Comparison of ENCODE assay signal across 26 cellular contexts in the genomic region with DNA sequence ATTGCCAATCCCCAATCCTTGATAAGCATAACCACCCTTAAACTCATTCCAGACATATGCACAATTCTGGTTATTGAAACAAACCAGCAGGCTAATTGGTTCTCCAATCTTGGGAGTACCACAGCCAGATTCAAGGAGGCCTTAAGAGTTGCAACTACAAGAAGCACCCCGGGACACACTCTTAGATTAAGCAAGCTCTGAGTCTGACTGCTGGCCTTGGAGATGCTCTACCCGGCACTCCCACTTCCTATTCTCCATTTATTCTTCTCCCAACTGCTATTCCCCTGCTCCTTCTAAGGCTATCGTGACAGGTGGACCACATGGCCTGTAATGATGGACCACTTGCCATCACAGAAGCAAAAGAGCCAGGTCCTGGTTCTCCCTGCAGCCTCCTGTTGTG. TPM values are rescaled to one million over a fixed set of nuclear protein-coding genes. Genes with fewer than 3 reads are reported as not detected.
A peak's percentile ranks its signal among the peaks of the same experiment; 100 is the strongest.
DNase-seq lines count a peak whose midpoint lies in the region; ATAC-seq and TF ChIP-seq lines count a peak whose summit lies in the region.
"Had no signal": no experiment of that assay in that cellular context is flagged by ENCODE, and none has a peak within 500 bp of the region (broad histone marks: within the 10 kb centered on the region; RNA-seq: fewer than 3 reads in every experiment).

No MANE protein-coding gene starts in this region.

- CTCF ChIA-PET in RWPE1 (lab: Yijun Ruan, JAX): no interaction called here

- DNase-seq in NOMO-1 treated with DMSO at 0.1 percent for 48 hours (lab: John Stamatoyannopoulos, UW; ENCODE audit: unreplicated experiment): peak; percentile 30
- DNase-seq in NOMO-1 treated with dmso at 0.1 percent for 144 hours (lab: John Stamatoyannopoulos, UW; ENCODE audit: unreplicated experiment): no peak
- no peak for DNase-seq in RWPE1 (ENCODE audit: low spot score)
- no peak for DNase-seq in lower lobe of right lung
- DNase-seq in NCI-H1436 treated with DMSO at 0.1 percent for 48 hours (lab: John Stamatoyannopoulos, UW): no peak
- DNase-seq in transverse colon: no peak
- DNase-seq in C1 segment of cervical spinal cord (lab: John Stamatoyannopoulos, UW): no peak
- DNase-seq: 8988T; activated CD4-positive, alpha-beta T cell treated with anti-CD3 and anti-CD28 coated beads, Interleukin-2, amount 50 U/mL, for 1 hour; activated naive CD8-positive, alpha-beta T cell treated with anti-CD3 and anti-CD28 coated beads for 36 hours; COR-L47; DMS79 treated with DMSO at 0.1 percent for 48 hours; effector memory CD4-positive, alpha-beta T cell; Kasumi-1; NCI-H1105; NCI-H2081 treated with DMSO at 0.1 percent for 48 hours; NCI-H446 treated with DMSO at 0.1 percent for 48 hours; stimulated activated CD4-positive, alpha-beta T cell treated with anti-CD3 and anti-CD28 coated beads, Interleukin-1b, Interleukin-23, amount 100 ng/mL, for 48 hours; stimulated activated naive B cell treated with anti-CD40 and anti-IgM and Interleukin-4, amounts not matched to agents 10 μg/mL and 1 μg/mL and 100 μg/mL, for 72 hours; WERI-Rb-1 had no signal

- H3K36me3 ChIP-seq in lower lobe of right lung (no peaks in the 10 kb centered on the region), stomach smooth muscle (ENCODE audit: control insufficient read depth in 2 of 2, insufficient read depth in 2 of 2, low read length in 2 of 2) (no peaks in the 10 kb centered on the region), transverse colon (no peaks in the 10 kb centered on the region)
- H3K36me3 ChIP-seq: esophagus muscularis mucosa, gastrocnemius medialis, thoracic aorta, WERI-Rb-1 had no signal

- H3K4me3 ChIP-seq in lower lobe of right lung (no peak overlapping the region), stomach smooth muscle (ENCODE audit: low read length in 2 of 2) (no peak overlapping the region), transverse colon (no peak overlapping the region)
- H3K4me3 ChIP-seq: esophagus muscularis mucosa, gastrocnemius medialis, GM12878, SK-N-MC had no signal

- no peak for TF ChIP-seq CTCF in RWPE1 (conservative IDR thresholded peaks at IDR 0.05; ENCODE audit: low read depth)
- TF ChIP-seq CTCF in lower lobe of right lung (IDR thresholded peaks at IDR 0.05): no peak
- TF ChIP-seq CTCF in transverse colon (IDR thresholded peaks at IDR 0.05): no peak

- intact Hi-C loops in lower lobe of right lung (cut with DNase I) (no loop called here), transverse colon (cut with DNase I; ENCODE audit: low total_unique reads) (no loop called here)

- no peak for TF ChIP-seq POLR2A in transverse colon (IDR thresholded peaks at IDR 0.05)

- ATAC-seq in lower lobe of right lung: peak in 1 of 2 donors; percentile 53
- ATAC-seq: gastrocnemius medialis had no signal

- POLR2A ChIA-PET in RWPE1 (lab: Yijun Ruan, JAX; ENCODE audit: low non-redundant PET): no interaction called here

- H3K9ac ChIP-seq in stomach smooth muscle (ENCODE audit: low read length in 2 of 2): no peak overlapping the region

- in situ Hi-C loops in transverse colon (cut with MboI; ENCODE audit: low pct_ligation_motif_present in 1 of 4, low pct_unique_long_range_greater_than_20kb in 1 of 4, low sequenced_read_pairs in 3 of 4): no loop called here

- 87 to 100% methylated on average over 1 to 3 of the region's 3 CpGs for WGBS in transverse colon (ENCODE audit: low coverage in 1 of 2), 2 donors

- no peak for TF ChIP-seq EP300 in transverse colon (IDR thresholded peaks at IDR 0.05; ENCODE audit: low read depth)

- H3K9me3 ChIP-seq in lower lobe of right lung (no peaks in the 10 kb centered on the region), stomach smooth muscle (ENCODE audit: control insufficient read depth in 2 of 2, low read length in 2 of 2) (no peaks in the 10 kb centered on the region), transverse colon (no peaks in the 10 kb centered on the region)
- H3K9me3 ChIP-seq: esophagus muscularis mucosa, gastrocnemius medialis, thoracic aorta had no signal

- H3K4me1 ChIP-seq in lower lobe of right lung: peaks cover 56% of the 10 kb centered on the region
- peaks cover 21% of the 10 kb centered on the region for H3K4me1 ChIP-seq in stomach smooth muscle (ENCODE audit: control insufficient read depth, insufficient read depth, low read length)
- peaks cover 4 to 48% (median 28%) of the 10 kb centered on the region in 4 donors for H3K4me1 ChIP-seq in transverse colon

- H3K27ac ChIP-seq in RWPE1 (peak overlapping the region; percentile 5; the same call in 1 of the 2 replicates), lower lobe of right lung (peak overlapping the region; percentile 53), stomach smooth muscle (ENCODE audit: low read length) (peak overlapping the region; percentile 11), transverse colon (peak overlapping the region in 1 of 4 donors; percentile 12)
- H3K27ac ChIP-seq: esophagus muscularis mucosa, SK-N-MC, thoracic aorta, WERI-Rb-1 had no signal

- H3K27me3 ChIP-seq in lower lobe of right lung (ENCODE audit: low read depth) (no peaks in the 10 kb centered on the region), stomach smooth muscle (ENCODE audit: control insufficient read depth in 1 of 2, insufficient read depth in 2 of 2, low read length in 2 of 2) (no peaks in the 10 kb centered on the region), transverse colon (no peaks in the 10 kb centered on the region)
- H3K27me3 ChIP-seq: esophagus muscularis mucosa, gastrocnemius medialis had no signal

RNA-seq across cellular contexts. Expression of a gene that starts 40.3 kb away (rescaled TPM):
- total RNA-seq in lower lobe of right lung (26.1 TPM), transverse colon (10 to 100 TPM; 15.0 to 25.4 (median 19.4) TPM)
